8 cellular contexts compared by ENCODE assay signal in the genomic region with DNA sequence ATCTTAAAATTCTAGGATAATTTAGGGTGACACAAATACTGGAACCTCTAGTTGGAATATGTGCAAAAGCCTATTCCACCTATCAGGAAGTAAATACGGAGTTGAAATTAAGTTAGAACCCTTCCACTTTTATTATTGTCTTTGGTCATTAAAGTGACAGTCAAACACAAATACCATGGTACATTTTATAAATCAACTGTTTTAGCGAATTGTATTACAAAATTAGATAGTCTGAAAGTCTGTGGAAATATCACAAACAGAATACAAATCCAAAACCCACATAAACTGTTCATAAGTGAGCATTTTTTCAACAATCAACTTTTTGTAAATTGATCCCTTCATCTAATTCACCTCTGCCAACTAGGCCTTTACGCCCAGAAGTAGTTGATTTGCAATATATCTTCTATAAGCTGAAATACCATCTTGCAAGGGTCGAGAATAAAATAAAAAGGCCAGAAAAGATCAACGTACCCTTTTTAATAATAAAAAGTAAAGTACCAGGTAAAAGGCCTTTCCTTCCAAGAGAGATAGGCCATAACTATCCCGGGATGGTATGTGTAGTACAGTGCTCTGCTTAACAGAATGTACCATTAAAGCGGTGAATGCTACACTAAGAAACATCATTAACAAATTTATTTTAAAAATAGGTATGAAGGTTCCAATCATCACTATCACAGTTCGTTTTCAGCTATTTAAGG. TPM values are rescaled to one million over a fixed set of nuclear protein-coding genes. Genes with fewer than 3 reads are reported as not detected.
DNase-seq lines count a peak whose midpoint lies in the region; ATAC-seq and TF ChIP-seq lines count a peak whose summit lies in the region.

No MANE protein-coding gene starts in this region.

- no peaks in the 10 kb centered on the region for H3K27me3 Mint-ChIP-seq in CD4-positive, alpha-beta memory T cell
- H3K27me3 Mint-ChIP-seq in IgD-negative memory B cell (no peaks in the 10 kb centered on the region), mesothelial cell of epicardium (ENCODE audit: low read depth) (no peaks in the 10 kb centered on the region)

- peak overlapping the region; percentile 93 to 98 (median 97) for H3K27ac Mint-ChIP-seq in CD4-positive, alpha-beta memory T cell
- H3K27ac Mint-ChIP-seq in IgD-negative memory B cell (peak overlapping the region; percentile 96 to 100 (median 97)), mesothelial cell of epicardium (peak overlapping the region; percentile 98)

- H3K36me3 ChIP-seq in CD4-positive, alpha-beta memory T cell (ENCODE audit: insufficient read depth, low read length): no peaks in the 10 kb centered on the region

- H3K36me3 Mint-ChIP-seq in CD4-positive, alpha-beta memory T cell: peaks cover 3 to 29% of the 10 kb centered on the region in 2 donors
- H3K36me3 Mint-ChIP-seq in IgD-negative memory B cell (no peaks in the 10 kb centered on the region), mesothelial cell of epicardium (no peaks in the 10 kb centered on the region)

- no peaks in the 10 kb centered on the region for H3K9me3 Mint-ChIP-seq in CD4-positive, alpha-beta memory T cell
- H3K9me3 Mint-ChIP-seq in IgD-negative memory B cell: no peaks in the 10 kb centered on the region
- H3K9me3 Mint-ChIP-seq in mesothelial cell of epicardium: no peaks in the 10 kb centered on the region

- no peaks in the 10 kb centered on the region for H3K27me3 ChIP-seq in CD4-positive, alpha-beta memory T cell (ENCODE audit: insufficient read depth, low read length)

- no peak for ATAC-seq in GM21723 (IDR thresholded peaks at IDR 0.05; ENCODE audit: unreplicated experiment)

- no peak for TF ChIP-seq CTCF in mesothelial cell of epicardium (IDR thresholded peaks at IDR 0.05; ENCODE audit: unreplicated experiment)

- peaks cover 54% of the 10 kb centered on the region for H3K4me1 ChIP-seq in CD4-positive, alpha-beta memory T cell (ENCODE audit: insufficient read depth, low read length)

- CTCF ChIA-PET in CD4-positive, alpha-beta memory T cell (lab: Charles Lee; ENCODE audit: partially characterized antibody): interaction anchor here (1.7 kb wide), 1 partner anchor 44 kb away, joined by 5 read pairs; no protein-coding TSS in a partner anchor

- DNase-seq in CD4-positive, alpha-beta memory T cell: no peak
- peak; percentile 27 for DNase-seq in cerebellar cortex (ENCODE audit: low spot score)
- no peak for DNase-seq in mesothelial cell of epicardium (ENCODE audit: low spot score in 2 of 2, unreplicated experiment in 2 of 2)
- DNase-seq in T-helper 9 cell: no peak
- DNase-seq in hippocampal formation (lab: John Stamatoyannopoulos, UW): no peak
- no peak for DNase-seq in AML-193 (lab: John Stamatoyannopoulos, UW)

- peak overlapping the region; percentile 55 to 64 for H3K4me3 ChIP-seq in CD4-positive, alpha-beta memory T cell (ENCODE audit: low read length in 2 of 2)

- H3K4me3 Mint-ChIP-seq in CD4-positive, alpha-beta memory T cell: peak overlapping the region; percentile 92 to 95 (median 94)
- H3K4me3 Mint-ChIP-seq in IgD-negative memory B cell (peak overlapping the region; percentile 87 to 99 (median 94)), mesothelial cell of epicardium (peak overlapping the region; percentile 92)

- intact Hi-C loops in CD4-positive, alpha-beta memory T cell (cut with micrococcal nuclease): loop anchor here (2.0 to 5.0 kb wide), 4 partner anchors 23 to 587 kb away; a partner anchor contains a TSS

- peaks cover 15 to 55% (median 38%) of the 10 kb centered on the region in 4 donors for H3K4me1 Mint-ChIP-seq in CD4-positive, alpha-beta memory T cell
- H3K4me1 Mint-ChIP-seq in IgD-negative memory B cell: peaks cover 22 to 29% (median 29%) of the 10 kb centered on the region in 3 donors
- peaks cover 32% of the 10 kb centered on the region for H3K4me1 Mint-ChIP-seq in mesothelial cell of epicardium

- H3K27ac ChIP-seq in CD4-positive, alpha-beta memory T cell (ENCODE audit: low read depth, low read length): peak overlapping the region; percentile 93

- no peaks in the 10 kb centered on the region for H3K9me3 ChIP-seq in CD4-positive, alpha-beta memory T cell (ENCODE audit: control insufficient read depth in 1 of 2, low read length in 2 of 2)

- POLR2A ChIA-PET in CD4-positive, alpha-beta memory T cell (lab: Charles Lee; ENCODE audit: partially characterized antibody): interaction anchor here (0.7 to 3.6 kb wide), 9 partner anchors 12 to 452 kb away, joined by 3 to 38 read pairs (median 3); a partner anchor contains a TSS

RNA-seq across cellular contexts. Expression of a gene that starts 1.3 kb away (rescaled TPM):
- total RNA-seq in CD4-positive, alpha-beta memory T cell: 100 to 1,000 TPM; 163 to 164 TPM
- polyA plus RNA-seq in CD4-positive, alpha-beta memory T cell: 10 to 100 TPM in 1 of 2 donors, 1 to 10 TPM in 1; 7.9 to 26.7 TPM
- 21.5 TPM for polyA plus RNA-seq in IgD-negative memory B cell
- 149 to 157 TPM (median 155 TPM) in 3 replicates for total RNA-seq in mesothelial cell of epicardium
